Comparison of ENCODE assay signal across 24 cellular contexts in genomic region chr11:119771210-119771770, GRCh38.
"Had no signal": no experiment of that assay in that cellular context is flagged by ENCODE, and none has a peak within 500 bp of the region (broad histone marks: within the 10 kb centered on the region; RNA-seq: fewer than 3 reads in every experiment).

No MANE protein-coding gene starts in this region.

- FAIRE-seq: small intestine had no signal

- H3K36me3 ChIP-seq: neural progenitor cell, ovary, right lobe of liver, sigmoid colon, stomach, thoracic aorta, thyroid gland, tibial nerve, upper lobe of left lung, uterus had no signal

- ATAC-seq: natural killer cell; psoas muscle; right cardiac atrium; stimulated activated effector memory CD8-positive, alpha-beta T cell treated with anti-CD3 and anti-CD28 coated beads, Interleukin-12 subunit alpha, Interleukin-12 subunit beta, amount 100 ng/mL, for 72 hours; stimulated activated naive B cell treated with anti-CD40 and anti-IgM and Interleukin-4, amounts not matched to agents 10 μg/mL and 1 μg/mL and 100 μg/mL, for 72 hours had no signal

- H3K4me2 ChIP-seq: neural progenitor cell had no signal

- DNase-seq: natural killer cell; occipital lobe; ovary; sigmoid colon; small intestine; stimulated activated CD4-positive, alpha-beta T cell treated with anti-CD3 and anti-CD28 coated beads, Interleukin-15, amount 100 ng/mL, for 24 hours; stimulated activated CD4-positive, alpha-beta T cell treated with anti-CD3 and anti-CD28 coated beads, Interleukin-2, amount 100 ng/mL, for 24 hours; stimulated activated CD4-positive, alpha-beta T cell treated with anti-CD3 and anti-CD28 coated beads, Interleukin-2, amount 100 ng/mL, for 48 hours; stimulated activated CD4-positive, alpha-beta T cell treated with anti-CD3 and anti-CD28 coated beads, Interleukin-4, amount 100 ng/mL, for 24 hours; stimulated activated naive B cell treated with anti-CD40 and anti-IgM and Interleukin-4, amounts not matched to agents 10 μg/mL and 1 μg/mL and 100 μg/mL, for 72 hours; stimulated activated naive CD4-positive, alpha-beta T cell treated with Interleukin-2 at 50 U/mL for 16 hours; stomach; thyroid gland; trophoblast cell; upper lobe of left lung; uterus had no signal

- H3K4me1 ChIP-seq: neural progenitor cell, psoas muscle, right lobe of liver, sigmoid colon, stomach, thyroid gland, tibial nerve, upper lobe of left lung, uterus had no signal

- H2AFZ ChIP-seq: neural progenitor cell, parathyroid adenoma had no signal

- H3K4me3 ChIP-seq: neural progenitor cell, ovary, psoas muscle, right lobe of liver, sigmoid colon, stomach, thoracic aorta, thyroid gland, tibial nerve, upper lobe of left lung, uterus had no signal

- H3K27ac ChIP-seq: neural progenitor cell, ovary, parathyroid adenoma, psoas muscle, right lobe of liver, sigmoid colon, stomach, thoracic aorta, thyroid gland, tibial nerve, upper lobe of left lung, uterus had no signal

- H3K79me2 ChIP-seq: parathyroid adenoma had no signal

- H3K9ac ChIP-seq: neural progenitor cell, parathyroid adenoma had no signal

- H3K27me3 ChIP-seq: ovary, right lobe of liver, thyroid gland, tibial nerve, upper lobe of left lung, uterus had no signal

- H3K9me3 ChIP-seq: ovary, psoas muscle, thoracic aorta, thyroid gland, uterus had no signal
